In genomic region chr3:65425880-65426279, GRCh38 we compare ENCODE assay signal across 10 cellular contexts.
DNase-seq lines count a peak whose midpoint lies in the region; ATAC-seq and TF ChIP-seq lines count a peak whose summit lies in the region.
"Had no signal": no experiment of that assay in that cellular context is flagged by ENCODE, and none has a peak within 500 bp of the region (broad histone marks: within the 10 kb centered on the region; RNA-seq: fewer than 3 reads in every experiment).

No MANE protein-coding gene starts in this region.

- H3K27ac ChIP-seq in RWPE2 (ENCODE audit: poor library complexity, severe bottlenecking) (no peak overlapping the region), smooth muscle cell (ENCODE audit: low read depth) (no peak overlapping the region), ovary (no peak overlapping the region)

- TF ChIP-seq CTCF in RWPE2 (IDR thresholded peaks at IDR 0.05; ENCODE audit: poor library complexity, severe bottlenecking): peak; percentile 35
- peak; percentile 48 for TF ChIP-seq CTCF in fibroblast of villous mesenchyme (IDR thresholded peaks at IDR 0.05; ENCODE audit: insufficient read depth, low read depth, low read length)
- TF ChIP-seq CTCF in smooth muscle cell (IDR thresholded peaks at IDR 0.05; ENCODE audit: borderline replicate concordance, insufficient read depth, poor library complexity, severe bottlenecking): peak; percentile 28
- TF ChIP-seq CTCF in ovary (IDR thresholded peaks at IDR 0.05): no peak
- TF ChIP-seq CTCF in mucosa of descending colon (IDR thresholded peaks at IDR 0.05): no peak

- no peak overlapping the region for H2AFZ ChIP-seq in smooth muscle cell (ENCODE audit: low read depth)

- H4K20me1 ChIP-seq in smooth muscle cell (ENCODE audit: low read depth): no peaks in the 10 kb centered on the region

- no peaks in the 10 kb centered on the region for H3K27me3 ChIP-seq in RWPE2 (ENCODE audit: insufficient read depth, poor library complexity, severe bottlenecking)
- H3K27me3 ChIP-seq in smooth muscle cell (ENCODE audit: low read depth): no peaks in the 10 kb centered on the region
- H3K27me3 ChIP-seq in ovary: no peaks in the 10 kb centered on the region

- DNase-seq in SIG-M5 treated with dmso at 0.1 percent for 504 hours (lab: John Stamatoyannopoulos, UW; ENCODE audit: unreplicated experiment) (peak; percentile 6), SIG-M5 (lab: John Stamatoyannopoulos, UW) (no peak), RWPE2 (ENCODE audit: low spot score) (no peak), fibroblast of villous mesenchyme (ENCODE audit: low read depth) (peak; percentile 19), smooth muscle cell (lab: John Stamatoyannopoulos, UW; ENCODE audit: unreplicated experiment) (no peak), ovary (no peak), mucosa of descending colon (no peak)
- no peak for DNase-seq in activated T-cell treated with anti-CD3 and anti-CD28 coated beads, Interleukin-2, amount 50 U/mL, for 1 hour
- DNase-seq: activated naive CD4-positive, alpha-beta T cell treated with Interleukin-2 at 50 U/mL for 16 hours; NCI-H1048 had no signal

- H3K4me1 ChIP-seq in RWPE2 (ENCODE audit: insufficient read depth, poor library complexity, severe bottlenecking) (no peaks in the 10 kb centered on the region), smooth muscle cell (ENCODE audit: low read depth) (no peaks in the 10 kb centered on the region), ovary (ENCODE audit: insufficient read depth) (no peaks in the 10 kb centered on the region), mucosa of descending colon (ENCODE audit: low read depth) (no peaks in the 10 kb centered on the region)

- H3K36me3 ChIP-seq in RWPE2 (ENCODE audit: low read depth): no peaks in the 10 kb centered on the region
- H3K36me3 ChIP-seq in smooth muscle cell (ENCODE audit: low read depth): no peaks in the 10 kb centered on the region
- H3K36me3 ChIP-seq in ovary: no peaks in the 10 kb centered on the region
- H3K36me3 ChIP-seq in mucosa of descending colon (ENCODE audit: low read depth): no peaks in the 10 kb centered on the region

- no peak overlapping the region for H3K9ac ChIP-seq in smooth muscle cell (ENCODE audit: low read depth)

- no peaks in the 10 kb centered on the region for H3K79me2 ChIP-seq in smooth muscle cell (ENCODE audit: low read depth)

- TF ChIP-seq EP300 in ovary (IDR thresholded peaks at IDR 0.05): no peak

- no peak overlapping the region for H3K4me2 ChIP-seq in smooth muscle cell

- no peaks in the 10 kb centered on the region for H3K9me3 ChIP-seq in RWPE2 (ENCODE audit: severe bottlenecking)
- H3K9me3 ChIP-seq in smooth muscle cell (replicated peaks; ENCODE audit: low read depth): no peaks in the 10 kb centered on the region
- H3K9me3 ChIP-seq in ovary: no peaks in the 10 kb centered on the region
- no peaks in the 10 kb centered on the region for H3K9me3 ChIP-seq in mucosa of descending colon

- H3K4me3 ChIP-seq in RWPE2 (ENCODE audit: severe bottlenecking): no peak overlapping the region
- H3K4me3 ChIP-seq in fibroblast of villous mesenchyme (ENCODE audit: low read depth, low read length): no peak overlapping the region
- no peak overlapping the region for H3K4me3 ChIP-seq in smooth muscle cell
- H3K4me3 ChIP-seq in ovary: no peak overlapping the region
- H3K4me3 ChIP-seq in mucosa of descending colon: no peak overlapping the region

- WGBS in smooth muscle cell (ENCODE audit: low lambda C conversion rate): 79% methylated on average over 3 of the region's 3 CpGs
- WGBS in ovary, 3 donors: 76 to 79% (median 79%) methylated on average over 3 of the region's 3 CpGs

- no peak; the same call in 2 of the 3 replicates for ATAC-seq in RWPE2 (ENCODE audit: low read depth)
- no peak for ATAC-seq in mucosa of descending colon

- no peaks in the 10 kb centered on the region for H3F3A ChIP-seq in smooth muscle cell (ENCODE audit: low read depth)

- intact Hi-C loops in ovary (cut with DNase I): no loop called here
- intact Hi-C loops in mucosa of descending colon (cut with DNase I, micrococcal nuclease): no loop called here

- no peak for TF ChIP-seq POLR2A in ovary (IDR thresholded peaks at IDR 0.05)

Comparison
In these comparisons a context has a peak if more than half of its experiments do, and no peak if none do; other contexts are left out.
1. DNase-seq: peak in SIG-M5 treated with dmso at 0.1 percent for 504 hours (single experiment) and fibroblast of villous mesenchyme (single experiment); none in SIG-M5 (single experiment), RWPE2 (single experiment), smooth muscle cell (single experiment), ovary (0 of 5), activated T-cell treated with anti-CD3 and anti-CD28 coated beads, Interleukin-2, amount 50 U/mL, for 1 hour (single experiment) and mucosa of descending colon (0 of 3).
2. CTCF ChIP-seq: peak in RWPE2 (single experiment), fibroblast of villous mesenchyme (single experiment) and smooth muscle cell (single experiment); none in ovary (0 of 3) and mucosa of descending colon (single experiment).